Comparison of ENCODE assay signal across 35 cellular contexts in the genomic region with DNA sequence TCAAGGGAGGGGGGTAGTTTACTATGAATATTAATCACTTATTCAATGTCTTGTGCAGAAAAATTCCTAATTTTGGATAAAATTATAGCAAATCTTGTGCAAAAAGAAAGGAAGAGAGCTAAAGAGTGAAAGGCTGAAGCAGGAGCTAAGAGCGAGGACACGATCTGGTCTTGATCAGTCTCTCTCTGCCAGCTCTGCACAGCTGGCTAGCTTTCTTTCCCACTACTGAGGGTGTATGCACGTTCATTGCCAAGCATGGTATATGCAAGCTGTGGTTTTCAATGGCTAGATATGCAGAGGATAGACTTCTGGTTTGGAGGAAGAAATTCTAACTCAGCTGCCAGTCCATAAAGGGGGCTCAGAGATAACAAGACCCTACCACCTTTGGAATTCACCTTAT.
"Had no signal": no experiment of that assay in that cellular context is flagged by ENCODE, and none has a peak within 500 bp of the region (broad histone marks: within the 10 kb centered on the region; RNA-seq: fewer than 3 reads in every experiment).

No MANE protein-coding gene starts in this region.

- H3K27me3 ChIP-seq: MG63 had no signal

- H3K4me3 ChIP-seq: MG63 had no signal

- DNase-seq: Karpas-422, Kasumi-1, MG63, MM.1S, MV-4-11, NCI-H1048, NCI-H1092, NCI-H1092 treated with DMSO at 0.1 percent for 48 hours, NCI-H1105, NCI-H1105 treated with DMSO at 0.1 percent for 48 hours, NCI-H1417, NCI-H1417 treated with DMSO at 0.1 percent for 48 hours, NCI-H1436, NCI-H1436 treated with DMSO at 0.1 percent for 48 hours, NCI-H146, NCI-H1694, NCI-H1694 treated with DMSO at 0.1 percent for 48 hours, NCI-H187, NCI-H187 treated with DMSO at 0.1 percent for 48 hours, NCI-H1930, NCI-H2029, NCI-H2029 treated with DMSO at 0.1 percent for 48 hours, NCI-H2081, NCI-H2081 treated with DMSO at 0.1 percent for 48 hours, NCI-H2107, NCI-H2171, NCI-H2171 treated with DMSO at 0.1 percent for 48 hours, NCI-H2227 treated with DMSO at 0.1 percent for 48 hours, NCI-H226, NCI-H345, NCI-H446, NCI-H446 treated with DMSO at 0.1 percent for 48 hours, NCI-H510A, NCI-H510A treated with DMSO at 0.1 percent for 48 hours, NCI-H524 had no signal

- H3K36me3 ChIP-seq: MG63 had no signal

- H3K9me3 ChIP-seq: MG63 had no signal
